30 cellular contexts compared by ENCODE assay signal in genomic region chr14:63918411-63918810, GRCh38.
"Had no signal": no experiment of that assay in that cellular context is flagged by ENCODE, and none has a peak within 500 bp of the region (broad histone marks: within the 10 kb centered on the region; RNA-seq: fewer than 3 reads in every experiment).

No MANE protein-coding gene starts in this region.

- H3K27ac ChIP-seq: breast epithelium, gastroesophageal sphincter, parathyroid adenoma, psoas muscle, suprapubic skin, tibial nerve had no signal

- H3K4me1 ChIP-seq: parathyroid adenoma had no signal

- H3K27me3 ChIP-seq: breast epithelium, gastroesophageal sphincter, suprapubic skin, tibial nerve had no signal

- H3K4me3 Mint-ChIP-seq: activated CD4-positive, alpha-beta memory T cell treated with anti-CD3 and anti-CD28 coated beads for 36 hours; activated CD4-positive, alpha-beta T cell treated with anti-CD3 and anti-CD28 coated beads, Interleukin-2, amount 10 ng/mL, durations not matched to agents 24 days and 14 days; activated naive CD4-positive, alpha-beta T cell treated with anti-CD3 and anti-CD28 coated beads for 36 hours; activated T-helper 1 cell treated with anti-CD3 and anti-CD28 coated beads, Interleukin-12 subunit alpha, Interleukin-12 subunit beta, Interleukin-2, Interleukin-4 antibody, amounts not matched to agents 30 ng/mL and 10 ng/mL and 1 ng/mL, durations not matched to agents 14 hours and 24 hours and 36 hours; dendritic cell treated with granulocyte-macrophage colony-stimulating factor and Interleukin-4, amounts not matched to agents 40 ng/mL and 50 ng/mL, for 4 days; mesothelial cell of epicardium; naive B cell; neural crest cell had no signal

- H3K4me3 ChIP-seq: breast epithelium, gastroesophageal sphincter, psoas muscle, suprapubic skin, tibial nerve had no signal

- DNase-seq: activated CD4-positive, alpha-beta memory T cell treated with anti-CD3 and anti-CD28 coated beads for 36 hours; activated CD4-positive, alpha-beta T cell treated with anti-CD3 and anti-CD28 coated beads, Interleukin-2, amount 10 ng/mL, durations not matched to agents 24 days and 14 days; activated CD4-positive, CD25-positive, alpha-beta regulatory T cell treated with anti-CD3 and anti-CD28 coated beads, Interleukin-2, amount 50 U/mL, for 72 hours; activated CD8-positive, alpha-beta memory T cell treated with anti-CD3 and anti-CD28 coated beads, Interleukin-2, amount 50 U/mL, for 4 hours; activated effector memory CD4-positive, alpha-beta T cell treated with anti-CD3 and anti-CD28 coated beads, Interleukin-2, amount 50 U/mL, for 16 hours; activated naive CD4-positive, alpha-beta T cell treated with anti-CD3 and anti-CD28 coated beads for 36 hours; activated T-cell treated with anti-CD3 and anti-CD28 coated beads, Interleukin-2, amount 50 U/mL, for 1 hour; amygdala; central memory CD4-positive, alpha-beta T cell; erythroblast; head of caudate nucleus; hypothalamus; mammary epithelial cell; naive B cell; nucleus accumbens; psoas muscle; right cardiac atrium; stimulated activated CD4-positive, alpha-beta T cell treated with anti-CD3 and anti-CD28 coated beads, Interleukin-15, amount 100 ng/mL, for 24 hours; stimulated activated CD4-positive, alpha-beta T cell treated with anti-CD3 and anti-CD28 coated beads, Interleukin-2, amount 100 ng/mL, for 24 hours; stimulated activated naive CD4-positive, alpha-beta T cell; T-helper 2 cell had no signal

- H3K27ac Mint-ChIP-seq: activated CD4-positive, alpha-beta memory T cell treated with anti-CD3 and anti-CD28 coated beads for 36 hours; activated CD4-positive, alpha-beta T cell treated with anti-CD3 and anti-CD28 coated beads, Interleukin-2, amount 10 ng/mL, durations not matched to agents 24 days and 14 days; activated naive CD4-positive, alpha-beta T cell treated with anti-CD3 and anti-CD28 coated beads for 36 hours; activated T-helper 1 cell treated with anti-CD3 and anti-CD28 coated beads, Interleukin-12 subunit alpha, Interleukin-12 subunit beta, Interleukin-2, Interleukin-4 antibody, amounts not matched to agents 30 ng/mL and 10 ng/mL and 1 ng/mL, durations not matched to agents 14 hours and 24 hours and 36 hours; dendritic cell treated with granulocyte-macrophage colony-stimulating factor and Interleukin-4, amounts not matched to agents 40 ng/mL and 50 ng/mL, for 4 days; mesothelial cell of epicardium; naive B cell had no signal

- H3K9ac ChIP-seq: parathyroid adenoma had no signal

- H3K9me3 Mint-ChIP-seq: activated CD4-positive, alpha-beta memory T cell treated with anti-CD3 and anti-CD28 coated beads for 36 hours; activated CD4-positive, alpha-beta T cell treated with anti-CD3 and anti-CD28 coated beads, Interleukin-2, amount 10 ng/mL, durations not matched to agents 24 days and 14 days; activated naive CD4-positive, alpha-beta T cell treated with anti-CD3 and anti-CD28 coated beads for 36 hours; activated T-helper 1 cell treated with anti-CD3 and anti-CD28 coated beads, Interleukin-12 subunit alpha, Interleukin-12 subunit beta, Interleukin-2, Interleukin-4 antibody, amounts not matched to agents 30 ng/mL and 10 ng/mL and 1 ng/mL, durations not matched to agents 14 hours and 24 hours and 36 hours; dendritic cell treated with granulocyte-macrophage colony-stimulating factor and Interleukin-4, amounts not matched to agents 40 ng/mL and 50 ng/mL, for 4 days; mesothelial cell of epicardium; neural crest cell had no signal

- H3K36me3 ChIP-seq: breast epithelium, gastroesophageal sphincter, suprapubic skin had no signal

- ATAC-seq: gastroesophageal sphincter, psoas muscle, right cardiac atrium had no signal

- H3K9me3 ChIP-seq: breast epithelium, gastroesophageal sphincter, psoas muscle, suprapubic skin, tibial nerve had no signal
